Comparison of ENCODE assay signal across 1 cellular context in the genomic region with DNA sequence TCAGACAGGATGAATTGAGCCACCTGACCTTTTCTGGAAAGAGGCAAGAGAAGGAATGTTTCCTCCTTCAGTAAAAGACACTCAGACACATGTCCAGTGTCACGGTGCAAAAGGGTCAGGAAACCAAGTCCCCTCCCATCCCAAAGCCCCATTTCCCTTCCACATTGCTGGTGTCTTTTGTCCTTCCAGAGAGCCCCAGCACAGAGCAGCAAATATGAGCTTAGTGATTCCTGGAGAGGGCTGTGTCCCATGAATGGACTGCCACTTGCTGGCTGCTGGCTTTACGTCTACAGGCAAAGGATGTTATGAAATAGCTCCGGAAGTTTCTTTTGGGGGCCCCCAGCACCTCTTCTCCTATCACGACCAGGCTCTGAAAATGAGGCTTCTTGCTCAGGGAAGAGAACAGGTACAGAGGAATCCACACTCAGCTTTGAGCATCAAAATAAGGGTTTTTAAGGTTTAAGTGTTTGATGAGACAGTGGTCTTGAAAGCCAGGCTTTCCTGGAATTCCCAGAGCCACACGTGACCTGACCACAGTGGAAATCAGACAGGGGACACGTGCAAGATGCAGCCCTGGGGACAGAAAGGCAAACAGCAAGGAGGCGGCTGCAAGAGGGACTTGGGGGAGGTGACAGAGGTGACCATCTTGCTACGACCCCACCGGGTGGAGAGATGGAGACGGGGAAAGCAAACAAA.
TF ChIP-seq lines count a peak whose summit lies in the region.

No MANE protein-coding gene starts in this region.

TF ChIP-seq in K562, 482 proteins besides CTCF, POLR2A, EP300 and RAD21 (continued from another document and continues in another):
- TF ChIP-seq, protein P1, sequence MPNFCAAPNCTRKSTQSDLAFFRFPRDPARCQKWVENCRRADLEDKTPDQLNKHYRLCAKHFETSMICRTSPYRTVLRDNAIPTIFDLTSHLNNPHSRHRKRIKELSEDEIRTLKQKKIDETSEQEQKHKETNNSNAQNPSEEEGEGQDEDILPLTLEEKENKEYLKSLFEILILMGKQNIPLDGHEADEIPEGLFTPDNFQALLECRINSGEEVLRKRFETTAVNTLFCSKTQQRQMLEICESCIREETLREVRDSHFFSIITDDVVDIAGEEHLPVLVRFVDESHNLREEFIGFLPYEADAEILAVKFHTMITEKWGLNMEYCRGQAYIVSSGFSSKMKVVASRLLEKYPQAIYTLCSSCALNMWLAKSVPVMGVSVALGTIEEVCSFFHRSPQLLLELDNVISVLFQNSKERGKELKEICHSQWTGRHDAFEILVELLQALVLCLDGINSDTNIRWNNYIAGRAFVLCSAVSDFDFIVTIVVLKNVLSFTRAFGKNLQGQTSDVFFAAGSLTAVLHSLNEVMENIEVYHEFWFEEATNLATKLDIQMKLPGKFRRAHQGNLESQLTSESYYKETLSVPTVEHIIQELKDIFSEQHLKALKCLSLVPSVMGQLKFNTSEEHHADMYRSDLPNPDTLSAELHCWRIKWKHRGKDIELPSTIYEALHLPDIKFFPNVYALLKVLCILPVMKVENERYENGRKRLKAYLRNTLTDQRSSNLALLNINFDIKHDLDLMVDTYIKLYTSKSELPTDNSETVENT (CRISPR knock-in tag; IDR thresholded peaks at IDR 0.05): no peak
- TF ChIP-seq THAP7 (CRISPR knock-in tag; IDR thresholded peaks at IDR 0.05) (no peak), ZNF586 (CRISPR knock-in tag; conservative IDR thresholded peaks at IDR 0.05) (no peak), FOXK2 (conservative IDR thresholded peaks at IDR 0.05 in 1 of 2, IDR thresholded peaks at IDR 0.05 in 1 of 2; ENCODE audit: low read depth in 2 of 2) (no peak), ZNF263 (CRISPR knock-in tag; IDR thresholded peaks at IDR 0.05; ENCODE audit: borderline replicate concordance) (no peak), ZNF668 (CRISPR knock-in tag; IDR thresholded peaks at IDR 0.05) (peak; percentile 78; the same call in 1 of the 2 replicates), NR4A1 (CRISPR knock-in tag; IDR thresholded peaks at IDR 0.05) (no peak), NR4A1 (tag; IDR thresholded peaks at IDR 0.05) (0 out of 2 replicates have a peak, but pooled peaks have one; percentile 16), ZNF311 (CRISPR knock-in tag; IDR thresholded peaks at IDR 0.05) (no peak), CBX5 (IDR thresholded peaks at IDR 0.05; ENCODE audit: borderline replicate concordance, low read depth) (no peak), ZNF184 (CRISPR knock-in tag; IDR thresholded peaks at IDR 0.05) (no peak), JUND (IDR thresholded peaks at IDR 0.05; ENCODE audit: borderline replicate concordance, low read depth, low read length) (no peak), JUND (tag; IDR thresholded peaks at IDR 0.05; ENCODE audit: borderline replicate concordance, low read depth, low read length) (0 out of 3 replicates have a peak, but pooled peaks have one; percentile 5), JUNB (CRISPR knock-in tag; conservative IDR thresholded peaks at IDR 0.05) (no peak), ZNF347 (CRISPR knock-in tag; IDR thresholded peaks at IDR 0.05; ENCODE audit: low read depth) (no peak), ZNF23 (CRISPR knock-in tag; IDR thresholded peaks at IDR 0.05) (no peak), CBFA2T2 (conservative IDR thresholded peaks at IDR 0.05) (no peak; the same call in 1 of the 2 replicates), L3MBTL2 (IDR thresholded peaks at IDR 0.05) (peak; percentile 47; the same call in 1 of the 2 replicates), MXI1 (IDR thresholded peaks at IDR 0.05; ENCODE audit: low read depth, low read length) (no peak), ZBTB34 (CRISPR knock-in tag; IDR thresholded peaks at IDR 0.05) (no peak), OTX1 (CRISPR knock-in tag; IDR thresholded peaks at IDR 0.05) (no peak), NFATC3 (IDR thresholded peaks at IDR 0.05) (no peak), GATAD2B (IDR thresholded peaks at IDR 0.05; ENCODE audit: borderline replicate concordance) (no peak), ZNF589 (CRISPR knock-in tag; IDR thresholded peaks at IDR 0.05; ENCODE audit: low read depth) (no peak; the same call in 1 of the 2 replicates)
- TF ChIP-seq, protein P2, sequence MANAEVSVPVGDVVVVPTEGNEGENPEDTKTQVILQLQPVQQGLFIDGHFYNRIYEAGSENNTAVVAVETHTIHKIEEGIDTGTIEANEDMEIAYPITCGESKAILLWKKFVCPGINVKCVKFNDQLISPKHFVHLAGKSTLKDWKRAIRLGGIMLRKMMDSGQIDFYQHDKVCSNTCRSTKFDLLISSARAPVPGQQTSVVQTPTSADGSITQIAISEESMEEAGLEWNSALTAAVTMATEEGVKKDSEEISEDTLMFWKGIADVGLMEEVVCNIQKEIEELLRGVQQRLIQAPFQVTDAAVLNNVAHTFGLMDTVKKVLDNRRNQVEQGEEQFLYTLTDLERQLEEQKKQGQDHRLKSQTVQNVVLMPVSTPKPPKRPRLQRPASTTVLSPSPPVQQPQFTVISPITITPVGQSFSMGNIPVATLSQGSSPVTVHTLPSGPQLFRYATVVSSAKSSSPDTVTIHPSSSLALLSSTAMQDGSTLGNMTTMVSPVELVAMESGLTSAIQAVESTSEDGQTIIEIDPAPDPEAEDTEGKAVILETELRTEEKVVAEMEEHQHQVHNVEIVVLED (CRISPR knock-in tag; IDR thresholded peaks at IDR 0.05): no peak
- TF ChIP-seq, protein P3, sequence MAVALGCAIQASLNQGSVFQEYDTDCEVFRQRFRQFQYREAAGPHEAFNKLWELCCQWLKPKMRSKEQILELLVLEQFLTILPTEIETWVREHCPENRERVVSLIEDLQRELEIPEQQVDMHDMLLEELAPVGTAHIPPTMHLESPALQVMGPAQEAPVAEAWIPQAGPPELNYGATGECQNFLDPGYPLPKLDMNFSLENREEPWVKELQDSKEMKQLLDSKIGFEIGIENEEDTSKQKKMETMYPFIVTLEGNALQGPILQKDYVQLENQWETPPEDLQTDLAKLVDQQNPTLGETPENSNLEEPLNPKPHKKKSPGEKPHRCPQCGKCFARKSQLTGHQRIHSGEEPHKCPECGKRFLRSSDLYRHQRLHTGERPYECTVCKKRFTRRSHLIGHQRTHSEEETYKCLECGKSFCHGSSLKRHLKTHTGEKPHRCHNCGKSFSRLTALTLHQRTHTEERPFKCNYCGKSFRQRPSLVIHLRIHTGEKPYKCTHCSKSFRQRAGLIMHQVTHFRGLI (CRISPR knock-in tag; IDR thresholded peaks at IDR 0.05): no peak
- TF ChIP-seq, protein P4, sequence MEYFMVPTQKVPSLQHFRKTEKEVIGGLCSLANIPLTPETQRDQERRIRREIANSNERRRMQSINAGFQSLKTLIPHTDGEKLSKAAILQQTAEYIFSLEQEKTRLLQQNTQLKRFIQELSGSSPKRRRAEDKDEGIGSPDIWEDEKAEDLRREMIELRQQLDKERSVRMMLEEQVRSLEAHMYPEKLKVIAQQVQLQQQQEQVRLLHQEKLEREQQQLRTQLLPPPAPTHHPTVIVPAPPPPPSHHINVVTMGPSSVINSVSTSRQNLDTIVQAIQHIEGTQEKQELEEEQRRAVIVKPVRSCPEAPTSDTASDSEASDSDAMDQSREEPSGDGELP (CRISPR knock-in tag; IDR thresholded peaks at IDR 0.05; ENCODE audit: borderline replicate concordance): no peak
- TF ChIP-seq, protein P5, sequence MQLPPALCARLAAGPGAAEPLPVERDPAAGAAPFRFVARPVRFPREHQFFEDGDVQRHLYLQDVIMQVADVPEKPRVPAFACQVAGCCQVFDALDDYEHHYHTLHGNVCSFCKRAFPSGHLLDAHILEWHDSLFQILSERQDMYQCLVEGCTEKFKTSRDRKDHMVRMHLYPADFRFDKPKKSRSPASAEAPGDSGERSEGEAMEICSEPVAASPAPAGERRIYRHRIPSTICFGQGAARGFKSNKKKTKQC (CRISPR knock-in tag; IDR thresholded peaks at IDR 0.05): no peak
- TF ChIP-seq, protein P6, sequence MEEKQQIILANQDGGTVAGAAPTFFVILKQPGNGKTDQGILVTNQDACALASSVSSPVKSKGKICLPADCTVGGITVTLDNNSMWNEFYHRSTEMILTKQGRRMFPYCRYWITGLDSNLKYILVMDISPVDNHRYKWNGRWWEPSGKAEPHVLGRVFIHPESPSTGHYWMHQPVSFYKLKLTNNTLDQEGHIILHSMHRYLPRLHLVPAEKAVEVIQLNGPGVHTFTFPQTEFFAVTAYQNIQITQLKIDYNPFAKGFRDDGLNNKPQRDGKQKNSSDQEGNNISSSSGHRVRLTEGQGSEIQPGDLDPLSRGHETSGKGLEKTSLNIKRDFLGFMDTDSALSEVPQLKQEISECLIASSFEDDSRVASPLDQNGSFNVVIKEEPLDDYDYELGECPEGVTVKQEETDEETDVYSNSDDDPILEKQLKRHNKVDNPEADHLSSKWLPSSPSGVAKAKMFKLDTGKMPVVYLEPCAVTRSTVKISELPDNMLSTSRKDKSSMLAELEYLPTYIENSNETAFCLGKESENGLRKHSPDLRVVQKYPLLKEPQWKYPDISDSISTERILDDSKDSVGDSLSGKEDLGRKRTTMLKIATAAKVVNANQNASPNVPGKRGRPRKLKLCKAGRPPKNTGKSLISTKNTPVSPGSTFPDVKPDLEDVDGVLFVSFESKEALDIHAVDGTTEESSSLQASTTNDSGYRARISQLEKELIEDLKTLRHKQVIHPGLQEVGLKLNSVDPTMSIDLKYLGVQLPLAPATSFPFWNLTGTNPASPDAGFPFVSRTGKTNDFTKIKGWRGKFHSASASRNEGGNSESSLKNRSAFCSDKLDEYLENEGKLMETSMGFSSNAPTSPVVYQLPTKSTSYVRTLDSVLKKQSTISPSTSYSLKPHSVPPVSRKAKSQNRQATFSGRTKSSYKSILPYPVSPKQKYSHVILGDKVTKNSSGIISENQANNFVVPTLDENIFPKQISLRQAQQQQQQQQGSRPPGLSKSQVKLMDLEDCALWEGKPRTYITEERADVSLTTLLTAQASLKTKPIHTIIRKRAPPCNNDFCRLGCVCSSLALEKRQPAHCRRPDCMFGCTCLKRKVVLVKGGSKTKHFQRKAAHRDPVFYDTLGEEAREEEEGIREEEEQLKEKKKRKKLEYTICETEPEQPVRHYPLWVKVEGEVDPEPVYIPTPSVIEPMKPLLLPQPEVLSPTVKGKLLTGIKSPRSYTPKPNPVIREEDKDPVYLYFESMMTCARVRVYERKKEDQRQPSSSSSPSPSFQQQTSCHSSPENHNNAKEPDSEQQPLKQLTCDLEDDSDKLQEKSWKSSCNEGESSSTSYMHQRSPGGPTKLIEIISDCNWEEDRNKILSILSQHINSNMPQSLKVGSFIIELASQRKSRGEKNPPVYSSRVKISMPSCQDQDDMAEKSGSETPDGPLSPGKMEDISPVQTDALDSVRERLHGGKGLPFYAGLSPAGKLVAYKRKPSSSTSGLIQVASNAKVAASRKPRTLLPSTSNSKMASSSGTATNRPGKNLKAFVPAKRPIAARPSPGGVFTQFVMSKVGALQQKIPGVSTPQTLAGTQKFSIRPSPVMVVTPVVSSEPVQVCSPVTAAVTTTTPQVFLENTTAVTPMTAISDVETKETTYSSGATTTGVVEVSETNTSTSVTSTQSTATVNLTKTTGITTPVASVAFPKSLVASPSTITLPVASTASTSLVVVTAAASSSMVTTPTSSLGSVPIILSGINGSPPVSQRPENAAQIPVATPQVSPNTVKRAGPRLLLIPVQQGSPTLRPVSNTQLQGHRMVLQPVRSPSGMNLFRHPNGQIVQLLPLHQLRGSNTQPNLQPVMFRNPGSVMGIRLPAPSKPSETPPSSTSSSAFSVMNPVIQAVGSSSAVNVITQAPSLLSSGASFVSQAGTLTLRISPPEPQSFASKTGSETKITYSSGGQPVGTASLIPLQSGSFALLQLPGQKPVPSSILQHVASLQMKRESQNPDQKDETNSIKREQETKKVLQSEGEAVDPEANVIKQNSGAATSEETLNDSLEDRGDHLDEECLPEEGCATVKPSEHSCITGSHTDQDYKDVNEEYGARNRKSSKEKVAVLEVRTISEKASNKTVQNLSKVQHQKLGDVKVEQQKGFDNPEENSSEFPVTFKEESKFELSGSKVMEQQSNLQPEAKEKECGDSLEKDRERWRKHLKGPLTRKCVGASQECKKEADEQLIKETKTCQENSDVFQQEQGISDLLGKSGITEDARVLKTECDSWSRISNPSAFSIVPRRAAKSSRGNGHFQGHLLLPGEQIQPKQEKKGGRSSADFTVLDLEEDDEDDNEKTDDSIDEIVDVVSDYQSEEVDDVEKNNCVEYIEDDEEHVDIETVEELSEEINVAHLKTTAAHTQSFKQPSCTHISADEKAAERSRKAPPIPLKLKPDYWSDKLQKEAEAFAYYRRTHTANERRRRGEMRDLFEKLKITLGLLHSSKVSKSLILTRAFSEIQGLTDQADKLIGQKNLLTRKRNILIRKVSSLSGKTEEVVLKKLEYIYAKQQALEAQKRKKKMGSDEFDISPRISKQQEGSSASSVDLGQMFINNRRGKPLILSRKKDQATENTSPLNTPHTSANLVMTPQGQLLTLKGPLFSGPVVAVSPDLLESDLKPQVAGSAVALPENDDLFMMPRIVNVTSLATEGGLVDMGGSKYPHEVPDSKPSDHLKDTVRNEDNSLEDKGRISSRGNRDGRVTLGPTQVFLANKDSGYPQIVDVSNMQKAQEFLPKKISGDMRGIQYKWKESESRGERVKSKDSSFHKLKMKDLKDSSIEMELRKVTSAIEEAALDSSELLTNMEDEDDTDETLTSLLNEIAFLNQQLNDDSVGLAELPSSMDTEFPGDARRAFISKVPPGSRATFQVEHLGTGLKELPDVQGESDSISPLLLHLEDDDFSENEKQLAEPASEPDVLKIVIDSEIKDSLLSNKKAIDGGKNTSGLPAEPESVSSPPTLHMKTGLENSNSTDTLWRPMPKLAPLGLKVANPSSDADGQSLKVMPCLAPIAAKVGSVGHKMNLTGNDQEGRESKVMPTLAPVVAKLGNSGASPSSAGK (IDR thresholded peaks at IDR 0.05): peak; percentile 50
- TF ChIP-seq, protein P7, sequence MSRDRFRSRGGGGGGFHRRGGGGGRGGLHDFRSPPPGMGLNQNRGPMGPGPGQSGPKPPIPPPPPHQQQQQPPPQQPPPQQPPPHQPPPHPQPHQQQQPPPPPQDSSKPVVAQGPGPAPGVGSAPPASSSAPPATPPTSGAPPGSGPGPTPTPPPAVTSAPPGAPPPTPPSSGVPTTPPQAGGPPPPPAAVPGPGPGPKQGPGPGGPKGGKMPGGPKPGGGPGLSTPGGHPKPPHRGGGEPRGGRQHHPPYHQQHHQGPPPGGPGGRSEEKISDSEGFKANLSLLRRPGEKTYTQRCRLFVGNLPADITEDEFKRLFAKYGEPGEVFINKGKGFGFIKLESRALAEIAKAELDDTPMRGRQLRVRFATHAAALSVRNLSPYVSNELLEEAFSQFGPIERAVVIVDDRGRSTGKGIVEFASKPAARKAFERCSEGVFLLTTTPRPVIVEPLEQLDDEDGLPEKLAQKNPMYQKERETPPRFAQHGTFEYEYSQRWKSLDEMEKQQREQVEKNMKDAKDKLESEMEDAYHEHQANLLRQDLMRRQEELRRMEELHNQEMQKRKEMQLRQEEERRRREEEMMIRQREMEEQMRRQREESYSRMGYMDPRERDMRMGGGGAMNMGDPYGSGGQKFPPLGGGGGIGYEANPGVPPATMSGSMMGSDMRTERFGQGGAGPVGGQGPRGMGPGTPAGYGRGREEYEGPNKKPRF (IDR thresholded peaks at IDR 0.05; ENCODE audit: low read depth, low read length): no peak
